ENCODE assay signal across 21 cellular contexts in the genomic region with DNA sequence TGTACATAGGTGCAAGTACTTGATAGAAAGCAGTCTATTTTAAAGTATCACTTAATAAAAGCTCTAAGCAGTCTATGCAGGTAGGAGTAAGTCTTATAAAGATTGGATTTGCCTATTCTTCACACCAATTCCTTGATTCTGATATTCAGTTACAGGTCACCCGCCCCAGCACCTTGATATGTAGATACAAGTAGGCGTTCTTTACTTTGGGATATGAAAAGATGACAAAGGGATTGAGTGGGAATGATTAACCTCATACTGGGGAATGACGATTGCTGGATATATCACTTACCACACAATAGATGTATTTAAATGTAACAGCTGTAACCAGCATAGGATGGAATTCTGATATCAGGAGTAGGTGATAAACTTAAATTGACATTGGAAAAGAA. TPM values are rescaled to one million over a fixed set of nuclear protein-coding genes. Genes with fewer than 3 reads are reported as not detected.
A peak's percentile ranks its signal among the peaks of the same experiment; 100 is the strongest.
DNase-seq lines count a peak whose midpoint lies in the region; ATAC-seq, FAIRE-seq and TF ChIP-seq lines count a peak whose summit lies in the region.
"Had no signal": no experiment of that assay in that cellular context is flagged by ENCODE, and none has a peak within 500 bp of the region (broad histone marks: within the 10 kb centered on the region; RNA-seq: fewer than 3 reads in every experiment).

No MANE protein-coding gene starts in this region.

- H3K36me3 Mint-ChIP-seq in activated T-helper 17 cell treated with anti-CD3 and anti-CD28 coated beads, Interleukin-2, amount 50 U/mL, for 72 hours (ENCODE audit: low read depth), result no peaks in the 10 kb centered on the region
- no peaks in the 10 kb centered on the region for H3K36me3 Mint-ChIP-seq in Caco-2 (ENCODE audit: insufficient read depth, unreplicated experiment)

- CTCF ChIA-PET in Caco-2 (lab: Charles Lee), result no interaction called here

- H3K27ac Mint-ChIP-seq in activated T-helper 17 cell treated with anti-CD3 and anti-CD28 coated beads, Interleukin-2, amount 50 U/mL, for 72 hours, result peak overlapping the region; percentile 68
- H3K27ac Mint-ChIP-seq in Caco-2 (ENCODE audit: unreplicated experiment), result no peak overlapping the region
- H3K27ac Mint-ChIP-seq: CD4-positive, alpha-beta memory T cell had no signal

- ATAC-seq in activated T-helper 17 cell treated with anti-CD3 and anti-CD28 coated beads, Interleukin-2, amount 50 U/mL, for 72 hours (replicated peaks), result no peak
- ATAC-seq in esophagus mucosa, result no peak

- H3K4me3 ChIP-seq in Caco-2 (ENCODE audit: low read depth, low read length) (no peak overlapping the region), foreskin fibroblast (ENCODE audit: low read depth in 1 of 2, low read length in 2 of 2) (no peak overlapping the region)
- H3K4me3 ChIP-seq: GM23248 had no signal

- H3K27me3 Mint-ChIP-seq in activated T-helper 17 cell treated with anti-CD3 and anti-CD28 coated beads, Interleukin-2, amount 50 U/mL, for 72 hours, result peaks cover 8% of the 10 kb centered on the region
- no peaks in the 10 kb centered on the region for H3K27me3 Mint-ChIP-seq in Caco-2 (ENCODE audit: insufficient read depth, unreplicated experiment)
- H3K27me3 Mint-ChIP-seq: CD4-positive, alpha-beta memory T cell had no signal

- no peaks in the 10 kb centered on the region for H3K9me3 Mint-ChIP-seq in activated T-helper 17 cell treated with anti-CD3 and anti-CD28 coated beads, Interleukin-2, amount 50 U/mL, for 72 hours
- H3K9me3 Mint-ChIP-seq in Caco-2 (ENCODE audit: unreplicated experiment), result no peaks in the 10 kb centered on the region

- intact Hi-C loops in head of caudate nucleus (cut with DNase I), result no loop called here
- intact Hi-C loops in Caco-2 (cut with micrococcal nuclease; ENCODE audit: unreplicated experiment), result no loop called here

- FAIRE-seq in GM12891 (lab: Jason Lieb, UNC) (peak; percentile 50), GM19239 (lab: Jason Lieb, UNC) (peak; percentile 23)
- FAIRE-seq: G401.6, H1 had no signal

- DNase-seq in GM12891 (ENCODE audit: insufficient read length, low spot score), result no peak
- DNase-seq in GM19239 (ENCODE audit: insufficient read length, low spot score), result no peak
- peak in 28 of 42 donors; percentile 5 to 80 (median 38) for DNase-seq in head of caudate nucleus
- no peak for DNase-seq in hippocampal formation (lab: John Stamatoyannopoulos, UW)
- no peak for DNase-seq in Caco-2
- DNase-seq in foreskin fibroblast, result no peak
- DNase-seq: C1 segment of cervical spinal cord; CD4-positive, alpha-beta memory T cell; COR-L47; DMS153; DND-41; H7; HCEC 1CT had no signal

- no peak for TF ChIP-seq CTCF in Caco-2 (IDR thresholded peaks at IDR 0.05; ENCODE audit: insufficient read depth in 1 of 2, low read depth in 1 of 2, low read length in 1 of 2, severe bottlenecking in 1 of 2, unreplicated experiment in 1 of 2)
- TF ChIP-seq CTCF in foreskin fibroblast (IDR thresholded peaks at IDR 0.05; ENCODE audit: low read depth, low read length), result no peak

- no peaks in the 10 kb centered on the region for H3K9me3 ChIP-seq in Caco-2

- peaks cover 10% of the 10 kb centered on the region for H3K4me1 Mint-ChIP-seq in activated T-helper 17 cell treated with anti-CD3 and anti-CD28 coated beads, Interleukin-2, amount 50 U/mL, for 72 hours
- H3K4me1 Mint-ChIP-seq in Caco-2 (ENCODE audit: low read depth, unreplicated experiment), result no peaks in the 10 kb centered on the region

- H3K4me1 ChIP-seq in Caco-2, result no peaks in the 10 kb centered on the region; the same call in 1 of the 2 replicates

- TF ChIP-seq POLR2A in GM12891 (IDR thresholded peaks at IDR 0.05; ENCODE audit: low read depth, low read length), result no peak

- no TSS peak for BruUV-seq in Caco-2 (replicated peaks; lab: Mats Ljungman, UMichigan)

- no peaks in the 10 kb centered on the region for H3K36me3 ChIP-seq in Caco-2 (ENCODE audit: control insufficient read depth, insufficient read depth, low read length)

- POLR2A ChIA-PET in Caco-2 (lab: Charles Lee), result no interaction called here

- H3K4me3 Mint-ChIP-seq in activated T-helper 17 cell treated with anti-CD3 and anti-CD28 coated beads, Interleukin-2, amount 50 U/mL, for 72 hours, result peak overlapping the region; percentile 25
- H3K4me3 Mint-ChIP-seq in Caco-2 (ENCODE audit: unreplicated experiment), result no peak overlapping the region
- H3K4me3 Mint-ChIP-seq: CD4-positive, alpha-beta memory T cell had no signal

- no peaks in the 10 kb centered on the region for H3K27me3 ChIP-seq in Caco-2 (replicated peaks; ENCODE audit: control insufficient read depth, insufficient read depth, low read length)

TF ChIP-seq in GM12891, 5 proteins besides CTCF, POLR2A, EP300 and RAD21:
- TF ChIP-seq POU2F2 (IDR thresholded peaks at IDR 0.05; ENCODE audit: low read depth, low read length) (no peak), TAF1 (IDR thresholded peaks at IDR 0.05; ENCODE audit: low read depth, low read length) (no peak), PAX5 (IDR thresholded peaks at IDR 0.05; ENCODE audit: insufficient read depth, low read length, severe bottlenecking) (no peak), SPI1 (IDR thresholded peaks at IDR 0.05; ENCODE audit: low read depth, low read length) (no peak), POLR2AphosphoS5 (IDR thresholded peaks at IDR 0.05; ENCODE audit: low read depth, low read length) (no peak)
TF ChIP-seq in GM12891: peak in this region for 0.

RNA-seq across cellular contexts. Expression of gene HHLA2, which starts 47.1 kb away (rescaled TPM):
- polyA plus RNA-seq in GM12891 (2012; ENCODE audit: low read depth, missing spikeins), result 0.13 TPM
- 1 to 10 TPM; 1.3 to 2.0 TPM for total RNA-seq in activated T-helper 17 cell treated with anti-CD3 and anti-CD28 coated beads, Interleukin-2, amount 50 U/mL, for 72 hours
- total RNA-seq in Caco-2 (2022) (0.50 and 0.91 TPM in 2 replicates), esophagus mucosa (not detected)
- total RNA-seq: A172, A673, GM23248, H1, H7 had no signal
- polyA plus RNA-seq: BJ; CD4-positive, alpha-beta memory T cell; GM23248; H1 had no signal

Comparison
In these comparisons a context has a peak if more than half of its experiments do, and no peak if none do; other contexts are left out.
1. DNase-seq: peak in head of caudate nucleus (28 of 42); none in GM12891 (single experiment), GM19239 (single experiment), hippocampal formation (0 of 2), Caco-2 (0 of 2) and foreskin fibroblast (0 of 2).